Comparison of ENCODE assay signal across 33 cellular contexts in the genomic region with DNA sequence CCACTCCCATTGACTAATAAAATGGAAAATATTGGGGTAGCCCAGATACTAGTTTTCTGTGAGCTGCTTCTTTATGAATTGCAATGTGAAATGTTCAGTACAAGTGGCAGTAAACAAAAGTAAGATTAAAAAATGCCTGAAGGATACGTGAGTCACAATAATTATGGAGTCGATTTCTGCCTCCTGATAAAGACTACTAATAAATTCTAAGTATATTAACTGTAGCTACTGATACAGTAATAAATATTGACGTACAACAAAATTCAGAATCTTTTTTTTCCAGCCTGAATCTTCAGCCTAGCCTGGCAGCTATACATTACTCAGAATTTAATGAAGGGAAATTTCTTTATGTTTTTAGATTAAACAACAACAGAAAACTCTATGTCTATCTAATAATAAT.
"Had no signal": no experiment of that assay in that cellular context is flagged by ENCODE, and none has a peak within 500 bp of the region (broad histone marks: within the 10 kb centered on the region; RNA-seq: fewer than 3 reads in every experiment).

No MANE protein-coding gene starts in this region.

- H3K36me3 ChIP-seq: MG63 had no signal

- H3K4me3 ChIP-seq: MG63 had no signal

- H3K9me3 ChIP-seq: MG63 had no signal

- DNase-seq: Karpas-422, Kasumi-1, MG63, MM.1S, MV-4-11, NCI-H1048, NCI-H1092, NCI-H1092 treated with DMSO at 0.1 percent for 48 hours, NCI-H1105, NCI-H1105 treated with DMSO at 0.1 percent for 48 hours, NCI-H1417 treated with DMSO at 0.1 percent for 48 hours, NCI-H1436, NCI-H1436 treated with DMSO at 0.1 percent for 48 hours, NCI-H146, NCI-H1694, NCI-H1694 treated with DMSO at 0.1 percent for 48 hours, NCI-H187, NCI-H187 treated with DMSO at 0.1 percent for 48 hours, NCI-H1930, NCI-H2029, NCI-H2029 treated with DMSO at 0.1 percent for 48 hours, NCI-H2081, NCI-H2081 treated with DMSO at 0.1 percent for 48 hours, NCI-H2107, NCI-H2171, NCI-H2171 treated with DMSO at 0.1 percent for 48 hours, NCI-H2227 treated with DMSO at 0.1 percent for 48 hours, NCI-H226, NCI-H345, NCI-H446, NCI-H446 treated with DMSO at 0.1 percent for 48 hours, NCI-H510A, NCI-H510A treated with DMSO at 0.1 percent for 48 hours had no signal
